In genomic region chr4:139455187-139455586, GRCh38 we compare ENCODE assay signal across 9 cellular contexts. TPM values are rescaled to one million over a fixed set of nuclear protein-coding genes. Genes with fewer than 3 reads are reported as not detected.
DNase-seq lines count a peak whose midpoint lies in the region; ATAC-seq and TF ChIP-seq lines count a peak whose summit lies in the region.
"Had no signal": no experiment of that assay in that cellular context is flagged by ENCODE, and none has a peak within 500 bp of the region (broad histone marks: within the 10 kb centered on the region; RNA-seq: fewer than 3 reads in every experiment).

No MANE protein-coding gene starts in this region.

- H3K27me3 ChIP-seq in brain microvascular endothelial cell (replicated peaks) = no peaks in the 10 kb centered on the region
- H3K27me3 ChIP-seq in mucosa of stomach (ENCODE audit: control insufficient read depth, insufficient read depth, low read length) = no peaks in the 10 kb centered on the region

- no peaks in the 10 kb centered on the region for H3K9me3 ChIP-seq in mucosa of stomach (ENCODE audit: control insufficient read depth, low read length)

- H3K36me3 ChIP-seq in brain microvascular endothelial cell (replicated peaks) = no peaks in the 10 kb centered on the region
- H3K36me3 ChIP-seq in mucosa of stomach (ENCODE audit: control insufficient read depth, insufficient read depth, low read length) = no peaks in the 10 kb centered on the region

- peaks cover 71% of the 10 kb centered on the region for H3K4me1 Mint-ChIP-seq in HFFc6 (ENCODE audit: low read depth)

- H3K27ac ChIP-seq in 22Rv1 = peak overlapping the region; percentile 100
- H3K27ac ChIP-seq in brain microvascular endothelial cell = no peak overlapping the region

- TF ChIP-seq CTCF in 22Rv1 (IDR thresholded peaks at IDR 0.05) = no peak
- TF ChIP-seq CTCF in HFFc6 (IDR thresholded peaks at IDR 0.05) = no peak
- no peak for TF ChIP-seq CTCF in brain microvascular endothelial cell (IDR thresholded peaks at IDR 0.05; ENCODE audit: low read depth, low read length, missing control alignments)

- peak overlapping the region; percentile 92 for H3K9ac ChIP-seq in mucosa of stomach (ENCODE audit: low read length)

- peaks cover 33% of the 10 kb centered on the region for H3K4me1 ChIP-seq in mucosa of stomach (ENCODE audit: control insufficient read depth, insufficient read depth, low read length)

- no peaks in the 10 kb centered on the region for H3K36me3 Mint-ChIP-seq in HFFc6 (ENCODE audit: low read depth)

- DNase-seq in HFFc6 = no peak
- no peak for DNase-seq in brain microvascular endothelial cell
- DNase-seq in NK-92 (lab: John Stamatoyannopoulos, UW; ENCODE audit: unreplicated experiment) = no peak
- DNase-seq in GM03348 (ENCODE audit: low spot score) = no peak
- no peak for DNase-seq in NCI-H146 (lab: John Stamatoyannopoulos, UW)
- DNase-seq: NCI-H524 treated with DMSO at 0.1 percent for 48 hours had no signal

- no peaks in the 10 kb centered on the region for H3K9me3 Mint-ChIP-seq in HFFc6

- peak overlapping the region; percentile 98 for H3K4me3 Mint-ChIP-seq in HFFc6

- H3K27ac Mint-ChIP-seq in HFFc6 = no peak overlapping the region

- in situ Hi-C loops in brain microvascular endothelial cell (cut with HindIII; ENCODE audit: low pct_ligation_motif_present, low sequenced_read_pairs) = no loop called here

- peaks cover 2% of the 10 kb centered on the region; the same call in 1 of the 2 replicates for H3K27me3 Mint-ChIP-seq in HFFc6 (ENCODE audit: insufficient read depth)

- no peak for ATAC-seq in GM18511 (IDR thresholded peaks at IDR 0.05; ENCODE audit: unreplicated experiment)

- H3K4me3 ChIP-seq in brain microvascular endothelial cell (ENCODE audit: low read depth, low read length) (peak overlapping the region; percentile 99), mucosa of stomach (ENCODE audit: low read length) (peak overlapping the region; percentile 94)

RNA-seq across cellular contexts. Expression of gene RAB33B, which starts 1.3 kb away (rescaled TPM):
- 1 to 10 TPM; 3.7 to 5.6 (median 4.8) TPM for total RNA-seq in HFFc6 (2021; fragmentation: NEBNext Ultra II Directional; extraction: Animal tissue kit (Norgen Biotek cat#: 25700))
